9 cellular contexts compared by ENCODE assay signal in the genomic region with DNA sequence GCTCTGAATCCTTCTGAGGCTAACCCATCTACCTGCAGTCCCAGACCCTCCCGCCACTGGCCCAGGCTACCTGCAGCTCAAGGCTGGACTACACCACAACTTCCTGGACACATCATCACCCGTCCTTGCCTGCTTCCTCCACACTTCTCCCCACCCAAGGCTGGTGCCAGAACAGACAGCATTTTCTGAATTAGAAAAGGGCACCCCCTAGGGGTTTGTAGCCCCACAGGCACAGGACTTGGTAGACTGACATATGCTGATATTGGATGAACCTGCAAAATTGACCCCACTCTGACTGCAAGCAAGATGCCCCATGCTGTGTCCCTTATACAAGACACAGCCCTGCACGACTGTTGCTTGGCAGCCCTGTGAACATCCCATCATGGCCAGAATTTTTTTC.
DNase-seq lines count a peak whose midpoint lies in the region; FAIRE-seq and TF ChIP-seq lines count a peak whose summit lies in the region.
"Had no signal": no experiment of that assay in that cellular context is flagged by ENCODE, and none has a peak within 500 bp of the region (broad histone marks: within the 10 kb centered on the region; RNA-seq: fewer than 3 reads in every experiment).

No MANE protein-coding gene starts in this region.

- no peak overlapping the region for H4K5ac ChIP-seq in H1 (ENCODE audit: insufficient read length, low read depth, low read length)

- H3K4me1 ChIP-seq in H1 (replicated peaks in 1 of 4; ENCODE audit: control insufficient read depth in 3 of 4, insufficient read depth in 4 of 4, low read length in 3 of 4) = no peaks in the 10 kb centered on the region
- H3K4me1 ChIP-seq in CD8-positive, alpha-beta memory T cell (ENCODE audit: insufficient read depth, low read length) = no peaks in the 10 kb centered on the region
- H3K4me1 ChIP-seq in mesenchymal stem cell (ENCODE audit: control insufficient read depth, insufficient read depth, low read depth, low read length) = no peaks in the 10 kb centered on the region

- H3K27ac ChIP-seq in H1 (ENCODE audit: low read depth, low read length) (no peak overlapping the region), mesenchymal stem cell (ENCODE audit: low read length, poor library complexity, severe bottlenecking) (no peak overlapping the region)
- no peak overlapping the region for H3K27ac ChIP-seq in CD8-positive, alpha-beta memory T cell (ENCODE audit: low read depth, low read length)

- DNase-seq in activated CD4-positive, alpha-beta T cell treated with anti-CD3 and anti-CD28 coated beads, Interleukin-2, amount 10 ng/mL, durations not matched to agents 7 days and 5 days = peak; percentile 37
- no peak for DNase-seq in activated CD4-positive, alpha-beta T cell treated with anti-CD3 and anti-CD28 coated beads, Interleukin-2, amount 50 U/mL, for 4 hours
- DNase-seq in NCI-H748 (lab: John Stamatoyannopoulos, UW; ENCODE audit: unreplicated experiment) (peak; percentile 55), H1 (ENCODE audit: low read depth in 1 of 2, low spot score in 2 of 2) (peak in 1 of 2 experiments; percentile 3), mesenchymal stem cell (no peak)
- peak; percentile 17 for DNase-seq in stimulated activated CD4-positive, alpha-beta T cell treated with anti-CD3 and anti-CD28 coated beads, Interleukin-4, amount 100 ng/mL, for 24 hours
- no peak for DNase-seq in activated effector memory CD4-positive, alpha-beta T cell treated with Interleukin-2 at 50 U/mL for 16 hours
- no peak for DNase-seq in CD8-positive, alpha-beta memory T cell
- DNase-seq: dermis blood vessel endothelial cell had no signal

- peak; percentile 30 to 52 (median 42) for TF ChIP-seq CTCF in H1 (IDR thresholded peaks at IDR 0.05; ENCODE audit: control extremely low read depth in 1 of 3, insufficient read depth in 1 of 3, low read depth in 1 of 3, low read length in 3 of 3)

- no peaks in the 10 kb centered on the region for H3K36me3 Mint-ChIP-seq in activated CD4-positive, alpha-beta T cell treated with anti-CD3 and anti-CD28 coated beads, Interleukin-2, amount 10 ng/mL, durations not matched to agents 7 days and 5 days (ENCODE audit: low read depth)
- peaks cover 0 to 3% (median 0%) of the 10 kb centered on the region in 3 donors for H3K36me3 Mint-ChIP-seq in CD8-positive, alpha-beta memory T cell

- no peak overlapping the region for H3K27ac Mint-ChIP-seq in activated CD4-positive, alpha-beta T cell treated with anti-CD3 and anti-CD28 coated beads, Interleukin-2, amount 10 ng/mL, durations not matched to agents 7 days and 5 days
- H3K27ac Mint-ChIP-seq in CD8-positive, alpha-beta memory T cell = peak overlapping the region in 1 of 8 donors; percentile 68

- peak; percentile 59 to 74 for TF ChIP-seq RAD21 in H1 (IDR thresholded peaks at IDR 0.05 in 1 of 2, conservative IDR thresholded peaks at IDR 0.05 in 1 of 2; ENCODE audit: low read depth in 2 of 2, low read length in 2 of 2)

- H3K36me3 ChIP-seq in H1 (ENCODE audit: control insufficient read depth in 2 of 4, insufficient read depth in 4 of 4, low read length in 3 of 4) (no peaks in the 10 kb centered on the region), mesenchymal stem cell (ENCODE audit: control insufficient read depth in 1 of 2, insufficient read depth in 2 of 2, low read depth in 1 of 2, low read length in 2 of 2) (no peaks in the 10 kb centered on the region)
- H3K36me3 ChIP-seq in CD8-positive, alpha-beta memory T cell (ENCODE audit: insufficient read depth, low read length) = no peaks in the 10 kb centered on the region

- H3K4ac ChIP-seq in H1 (replicated peaks; ENCODE audit: insufficient read length, low read depth, low read length) = no peak overlapping the region
- no peak overlapping the region for H3K4ac ChIP-seq in mesenchymal stem cell (ENCODE audit: low read depth in 1 of 2, low read length in 2 of 2)

- no peaks in the 10 kb centered on the region for H3K9me3 Mint-ChIP-seq in activated CD4-positive, alpha-beta T cell treated with anti-CD3 and anti-CD28 coated beads, Interleukin-2, amount 10 ng/mL, durations not matched to agents 7 days and 5 days
- peaks cover 0 to 2% (median 0%) of the 10 kb centered on the region in 5 donors for H3K9me3 Mint-ChIP-seq in CD8-positive, alpha-beta memory T cell

- H2AK5ac ChIP-seq in H1 (ENCODE audit: low read depth, low read length) (no peak overlapping the region), mesenchymal stem cell (ENCODE audit: low read length, severe bottlenecking) (no peak overlapping the region)

- no peaks in the 10 kb centered on the region; the same call in 1 of the 2 replicates for H3K23me2 ChIP-seq in H1 (ENCODE audit: low read depth, low read length)

- no peak for TF ChIP-seq EP300 in H1 (IDR thresholded peaks at IDR 0.05; ENCODE audit: borderline replicate concordance in 1 of 2, low read depth in 2 of 2, low read length in 2 of 2)

- no peak overlapping the region for H3K4me3 ChIP-seq in H1 (ENCODE audit: extremely low read depth in 1 of 4, insufficient read depth in 2 of 4, low read depth in 3 of 4, low read length in 4 of 4)
- no peak overlapping the region for H3K4me3 ChIP-seq in CD8-positive, alpha-beta memory T cell (ENCODE audit: low read length)
- no peak overlapping the region for H3K4me3 ChIP-seq in mesenchymal stem cell (ENCODE audit: insufficient read depth in 1 of 2, low read depth in 1 of 2, low read length in 2 of 2)

- H4K91ac ChIP-seq in H1 (replicated peaks; ENCODE audit: insufficient read length, low read length) (no peak overlapping the region), mesenchymal stem cell (ENCODE audit: low read length) (no peak overlapping the region)

- H3K23ac ChIP-seq in H1 (ENCODE audit: insufficient read length) = no peak overlapping the region
- H3K23ac ChIP-seq in mesenchymal stem cell (ENCODE audit: low read length in 2 of 2) = no peak overlapping the region

- no peak overlapping the region for H3K9ac ChIP-seq in H1 (replicated peaks in 1 of 4; ENCODE audit: extremely low read depth in 1 of 4, low read depth in 3 of 4, low read length in 3 of 4)
- no peak overlapping the region for H3K9ac ChIP-seq in mesenchymal stem cell (ENCODE audit: low read length)

- H4K20me1 ChIP-seq in H1 (replicated peaks in 1 of 2; ENCODE audit: control insufficient read depth in 1 of 2, insufficient read depth in 2 of 2, low read length in 2 of 2) = no peaks in the 10 kb centered on the region

- POLR2A ChIA-PET in activated CD4-positive, alpha-beta T cell treated with anti-CD3 and anti-CD28 coated beads, Interleukin-2, amount 10 ng/mL, durations not matched to agents 7 days and 5 days (lab: Charles Lee) = no interaction called here
- POLR2A ChIA-PET in H1 (lab: Charles Lee; ENCODE audit: partially characterized antibody) = no interaction called here
- POLR2A ChIA-PET in CD8-positive, alpha-beta memory T cell (lab: Charles Lee) = no interaction called here

- H3K27me3 ChIP-seq in H1 (replicated peaks in 1 of 4; ENCODE audit: control insufficient read depth in 3 of 4, extremely low read depth in 1 of 4, insufficient read depth in 3 of 4, low read length in 3 of 4) (no peaks in the 10 kb centered on the region), mesenchymal stem cell (ENCODE audit: control insufficient read depth in 1 of 2, insufficient read depth in 1 of 2, low read length in 2 of 2) (peaks cover 0 to 35% of the 10 kb centered on the region in 2 experiments)
- no peaks in the 10 kb centered on the region for H3K27me3 ChIP-seq in CD8-positive, alpha-beta memory T cell (ENCODE audit: insufficient read depth, low read length, poor library complexity, severe bottlenecking)

- H4K8ac ChIP-seq in H1 (ENCODE audit: extremely low read depth, insufficient read depth, low read length) (no peak overlapping the region), mesenchymal stem cell (ENCODE audit: low read length) (no peak overlapping the region)

- H2BK20ac ChIP-seq in H1 (ENCODE audit: low read length) = no peak overlapping the region

- no peak overlapping the region for H2BK12ac ChIP-seq in H1 (ENCODE audit: low read depth, low read length)
- H2BK12ac ChIP-seq in mesenchymal stem cell (ENCODE audit: low read length in 2 of 2) = no peak overlapping the region

- no peak overlapping the region for H3K14ac ChIP-seq in H1 (ENCODE audit: insufficient read length)
- H3K14ac ChIP-seq in mesenchymal stem cell (ENCODE audit: low read length in 2 of 2) = no peak overlapping the region

- no peak overlapping the region for H2BK15ac ChIP-seq in H1 (ENCODE audit: low read length)
- no peak overlapping the region for H2BK15ac ChIP-seq in mesenchymal stem cell (ENCODE audit: low read depth, poor library complexity, severe bottlenecking)

- 74% methylated on average over 3 of the region's 3 CpGs; no CpG with 5 or more reads in 1 of the 2 experiments for WGBS in H1 (ENCODE audit: extremely low coverage in 1 of 2, insufficient coverage in 1 of 2, insufficient read length in 1 of 2, insufficient replicate concordance in 2 of 2, low coverage in 1 of 2, low lambda C conversion rate in 2 of 2, missing lambda C conversion rate in 1 of 2), 2 experiments
- WGBS in mesenchymal stem cell = 44% methylated on average over 3 of the region's 3 CpGs

- TF ChIP-seq POLR2A in H1 (IDR thresholded peaks at IDR 0.05; ENCODE audit: control extremely low read depth in 1 of 2, low read depth in 2 of 2, low read length in 2 of 2) = no peak

- no peaks in the 10 kb centered on the region for H3K9me3 ChIP-seq in H1 (ENCODE audit: insufficient read depth in 2 of 2, low read depth in 1 of 2, low read length in 1 of 2)
- H3K9me3 ChIP-seq in CD8-positive, alpha-beta memory T cell (ENCODE audit: low read length) = no peaks in the 10 kb centered on the region
- H3K9me3 ChIP-seq in mesenchymal stem cell (ENCODE audit: control insufficient read depth, low read length) = no peaks in the 10 kb centered on the region

- peaks cover 5% of the 10 kb centered on the region for H3K4me1 Mint-ChIP-seq in activated CD4-positive, alpha-beta T cell treated with anti-CD3 and anti-CD28 coated beads, Interleukin-2, amount 10 ng/mL, durations not matched to agents 7 days and 5 days
- peaks cover 0 to 8% (median 5%) of the 10 kb centered on the region in 3 donors for H3K4me1 Mint-ChIP-seq in CD8-positive, alpha-beta memory T cell

- H3K79me1 ChIP-seq in H1 (ENCODE audit: low read depth, low read length) (no peaks in the 10 kb centered on the region), mesenchymal stem cell (replicated peaks; ENCODE audit: low read length, poor library complexity, severe bottlenecking) (no peaks in the 10 kb centered on the region)

- no peak for FAIRE-seq in H1 (lab: Jason Lieb, UNC)

- H2BK120ac ChIP-seq in H1 (replicated peaks; ENCODE audit: low read depth, low read length) = no peak overlapping the region
- no peak overlapping the region for H2BK120ac ChIP-seq in mesenchymal stem cell (ENCODE audit: low read depth, low read length)

- H3K4me2 ChIP-seq in H1 (ENCODE audit: insufficient read depth in 1 of 2, low read depth in 2 of 2, low read length in 2 of 2) (no peak overlapping the region), mesenchymal stem cell (ENCODE audit: low read length, poor library complexity, severe bottlenecking) (no peak overlapping the region)

- CTCF ChIA-PET in activated CD4-positive, alpha-beta T cell treated with anti-CD3 and anti-CD28 coated beads, Interleukin-2, amount 10 ng/mL, durations not matched to agents 7 days and 5 days (lab: Charles Lee) = interaction anchor here (0.6 kb wide), 1 partner anchor 1789 kb away, joined by 4 read pairs; no protein-coding TSS in a partner anchor
- CTCF ChIA-PET in H1 (lab: Charles Lee; ENCODE audit: partially characterized antibody) = interaction anchor here (0.8 to 1.3 kb wide), 3 partner anchors 12 to 201 kb away, joined by 3 read pairs; no protein-coding TSS in a partner anchor
- CTCF ChIA-PET in CD8-positive, alpha-beta memory T cell (lab: Charles Lee) = no interaction called here

- H2BK5ac ChIP-seq in H1 (ENCODE audit: low read depth, low read length) (no peak overlapping the region), mesenchymal stem cell (ENCODE audit: low read depth, low read length, poor library complexity, severe bottlenecking) (no peak overlapping the region)

- H3K18ac ChIP-seq in H1 (ENCODE audit: extremely low read depth, low read length) = no peak overlapping the region
- no peak overlapping the region for H3K18ac ChIP-seq in mesenchymal stem cell (ENCODE audit: low read depth in 1 of 2, low read length in 2 of 2)

- H3K56ac ChIP-seq in H1 (replicated peaks; ENCODE audit: insufficient read length, low read depth, low read length) = no peak overlapping the region

- H3K4me3 Mint-ChIP-seq in activated CD4-positive, alpha-beta T cell treated with anti-CD3 and anti-CD28 coated beads, Interleukin-2, amount 10 ng/mL, durations not matched to agents 7 days and 5 days = no peak overlapping the region
- H3K4me3 Mint-ChIP-seq in CD8-positive, alpha-beta memory T cell = peak overlapping the region in 2 of 7 donors; percentile 22 to 24

- peaks cover 10% of the 10 kb centered on the region for H3K27me3 Mint-ChIP-seq in activated CD4-positive, alpha-beta T cell treated with anti-CD3 and anti-CD28 coated beads, Interleukin-2, amount 10 ng/mL, durations not matched to agents 7 days and 5 days
- peaks cover 18 to 32% of the 10 kb centered on the region in 2 donors for H3K27me3 Mint-ChIP-seq in CD8-positive, alpha-beta memory T cell

- H3K79me2 ChIP-seq in H1 (ENCODE audit: control insufficient read depth in 1 of 2, insufficient read depth in 2 of 2, low read length in 2 of 2) = no peaks in the 10 kb centered on the region

- no peak overlapping the region for H2AFZ ChIP-seq in H1 (ENCODE audit: low read length)
- H2AFZ ChIP-seq in mesenchymal stem cell (ENCODE audit: low read depth, low read length) = no peak overlapping the region

Comparison
In these comparisons a context has a peak if more than half of its experiments do, and no peak if none do; other contexts are left out.
1. DNase-seq: peak in activated CD4-positive, alpha-beta T cell treated with anti-CD3 and anti-CD28 coated beads, Interleukin-2, amount 10 ng/mL, durations not matched to agents 7 days and 5 days (single experiment), NCI-H748 (single experiment) and stimulated activated CD4-positive, alpha-beta T cell treated with anti-CD3 and anti-CD28 coated beads, Interleukin-4, amount 100 ng/mL, for 24 hours (single experiment); none in activated CD4-positive, alpha-beta T cell treated with anti-CD3 and anti-CD28 coated beads, Interleukin-2, amount 50 U/mL, for 4 hours (0 of 2), activated effector memory CD4-positive, alpha-beta T cell treated with Interleukin-2 at 50 U/mL for 16 hours (single experiment), CD8-positive, alpha-beta memory T cell (0 of 5) and mesenchymal stem cell (single experiment).